1 cellular context compared by ENCODE assay signal in the genomic region with DNA sequence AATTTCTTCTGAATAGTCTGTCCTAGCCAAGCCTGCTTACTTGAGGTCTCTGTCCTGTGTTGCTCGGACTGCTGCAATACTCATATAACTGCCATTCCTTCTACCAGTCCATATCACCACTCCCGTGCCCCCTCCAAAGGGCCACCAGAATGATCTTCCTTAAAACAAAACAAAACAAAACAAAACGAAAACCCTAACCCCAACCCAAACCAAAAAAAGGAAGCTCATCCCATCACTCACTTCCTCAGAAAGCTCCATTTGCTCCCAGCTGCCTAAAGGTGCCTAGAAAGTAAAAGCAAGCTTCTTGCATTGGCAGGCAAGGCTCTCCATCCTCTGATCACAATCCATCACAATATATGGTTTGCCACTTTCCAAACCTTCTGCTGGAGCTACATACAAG.
TF ChIP-seq lines count a peak whose summit lies in the region.

No MANE protein-coding gene starts in this region.

TF ChIP-seq in K562, 482 proteins besides CTCF, POLR2A, EP300 and RAD21:
- TF ChIP-seq, protein P1, sequence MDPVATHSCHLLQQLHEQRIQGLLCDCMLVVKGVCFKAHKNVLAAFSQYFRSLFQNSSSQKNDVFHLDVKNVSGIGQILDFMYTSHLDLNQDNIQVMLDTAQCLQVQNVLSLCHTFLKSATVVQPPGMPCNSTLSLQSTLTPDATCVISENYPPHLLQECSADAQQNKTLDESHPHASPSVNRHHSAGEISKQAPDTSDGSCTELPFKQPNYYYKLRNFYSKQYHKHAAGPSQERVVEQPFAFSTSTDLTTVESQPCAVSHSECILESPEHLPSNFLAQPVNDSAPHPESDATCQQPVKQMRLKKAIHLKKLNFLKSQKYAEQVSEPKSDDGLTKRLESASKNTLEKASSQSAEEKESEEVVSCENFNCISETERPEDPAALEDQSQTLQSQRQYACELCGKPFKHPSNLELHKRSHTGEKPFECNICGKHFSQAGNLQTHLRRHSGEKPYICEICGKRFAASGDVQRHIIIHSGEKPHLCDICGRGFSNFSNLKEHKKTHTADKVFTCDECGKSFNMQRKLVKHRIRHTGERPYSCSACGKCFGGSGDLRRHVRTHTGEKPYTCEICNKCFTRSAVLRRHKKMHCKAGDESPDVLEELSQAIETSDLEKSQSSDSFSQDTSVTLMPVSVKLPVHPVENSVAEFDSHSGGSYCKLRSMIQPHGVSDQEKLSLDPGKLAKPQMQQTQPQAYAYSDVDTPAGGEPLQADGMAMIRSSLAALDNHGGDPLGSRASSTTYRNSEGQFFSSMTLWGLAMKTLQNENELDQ (CRISPR knock-in tag; IDR thresholded peaks at IDR 0.05; ENCODE audit: borderline replicate concordance) = no peak
- peak; percentile 66; the same call in 1 of the 2 replicates for TF ChIP-seq SPI1 (IDR thresholded peaks at IDR 0.05; ENCODE audit: borderline replicate concordance, low read depth, low read length)
- TF ChIP-seq SMC3 (conservative IDR thresholded peaks at IDR 0.05; ENCODE audit: insufficient read depth, low read depth, low read length) = no peak
